ENCODE assay signal across 8 cellular contexts in genomic region chr7:134432296-134433152, GRCh38.
DNase-seq lines count a peak whose midpoint lies in the region; ATAC-seq lines count a peak whose summit lies in the region.

No MANE protein-coding gene starts in this region.

- DNase-seq in ACHN (peak; percentile 96), NCI-H2171 (lab: John Stamatoyannopoulos, UW) (peak; percentile 76), iris pigment epithelial cell (ENCODE audit: low read depth) (peak; percentile 94)
- DNase-seq in activated CD4-positive, CD25-positive, alpha-beta regulatory T cell (lab: John Stamatoyannopoulos, UW), result peak; percentile 13 to 50 (median 42)
- peak; percentile 57 for DNase-seq in central memory CD4-positive, alpha-beta T cell
- peak; percentile 44 to 68 for DNase-seq in stimulated activated CD4-positive, alpha-beta T cell treated with anti-CD3 and anti-CD28 coated beads, Interleukin-12 subunit alpha, Interleukin-12 subunit beta, amount 100 ng/mL, for 24 hours (ENCODE audit: low read depth in 2 of 2)

- ATAC-seq in GM18867 (IDR thresholded peaks at IDR 0.05; ENCODE audit: unreplicated experiment) (peak; percentile 97), HG03103 (IDR thresholded peaks at IDR 0.05; ENCODE audit: low read depth, unreplicated experiment) (peak; percentile 90)

- in situ Hi-C loops in ACHN (cut with HindIII; ENCODE audit: low pct_ligation_motif_present, low pct_unique_long_range_greater_than_20kb, low sequenced_read_pairs), result no loop called here

Comparison
In these comparisons a context has a peak if more than half of its experiments do, and no peak if none do; other contexts are left out.
1. Peak in every context shown above with its lines: DNase-seq and ATAC-seq.
2. DNase-seq: peak in every context shown above with its lines; median percentile 96 in ACHN; 94 in iris pigment epithelial cell; 76 in NCI-H2171; 57 in central memory CD4-positive, alpha-beta T cell; 56 in stimulated activated CD4-positive, alpha-beta T cell treated with anti-CD3 and anti-CD28 coated beads, Interleukin-12 subunit alpha, Interleukin-12 subunit beta, amount 100 ng/mL, for 24 hours; 42 in activated CD4-positive, CD25-positive, alpha-beta regulatory T cell.